ENCODE assay signal across 1 cellular context in the genomic region with DNA sequence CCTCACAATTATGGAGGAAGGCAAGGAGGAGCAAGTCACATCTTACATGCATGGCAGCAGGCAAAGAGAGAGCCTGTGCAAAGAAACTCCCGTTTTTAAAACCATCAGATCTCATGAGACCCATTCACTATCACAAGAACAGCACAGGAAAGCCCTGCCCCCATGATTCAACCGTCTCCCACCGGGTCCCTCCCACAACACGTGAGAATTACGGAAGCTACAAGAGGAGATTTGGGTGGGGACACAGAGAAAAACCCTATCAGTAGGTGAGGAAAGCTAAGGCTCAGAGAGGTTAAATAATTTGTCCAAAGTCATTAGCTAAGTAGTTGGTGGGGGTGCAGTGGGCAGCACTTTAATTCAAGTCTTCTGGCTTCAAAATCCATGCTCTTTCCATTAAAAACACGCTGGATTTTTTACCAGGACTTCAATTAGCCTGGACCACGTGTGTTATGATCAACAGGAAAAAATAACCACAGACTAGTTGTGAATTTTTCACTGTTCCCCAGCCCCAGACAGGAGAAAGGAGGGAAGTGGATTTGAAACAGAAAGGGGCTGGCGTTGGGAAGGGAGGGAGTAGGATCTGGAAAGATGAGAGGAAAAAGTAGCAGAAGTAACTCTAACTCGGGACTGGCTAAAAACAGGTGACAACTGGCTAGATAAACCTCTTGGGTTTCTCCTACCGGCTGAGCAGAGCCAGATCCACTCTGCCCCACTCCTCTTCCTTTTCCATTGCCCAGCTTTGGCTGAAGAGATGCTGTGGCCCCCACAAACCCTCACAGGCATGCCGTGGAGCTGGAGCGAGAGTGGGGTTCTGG.
TF ChIP-seq lines count a peak whose summit lies in the region.

No MANE protein-coding gene starts in this region.

TF ChIP-seq in HCT116, 20 proteins besides CTCF, POLR2A, EP300 and RAD21 (continued from another document):
- TF ChIP-seq, protein P1, sequence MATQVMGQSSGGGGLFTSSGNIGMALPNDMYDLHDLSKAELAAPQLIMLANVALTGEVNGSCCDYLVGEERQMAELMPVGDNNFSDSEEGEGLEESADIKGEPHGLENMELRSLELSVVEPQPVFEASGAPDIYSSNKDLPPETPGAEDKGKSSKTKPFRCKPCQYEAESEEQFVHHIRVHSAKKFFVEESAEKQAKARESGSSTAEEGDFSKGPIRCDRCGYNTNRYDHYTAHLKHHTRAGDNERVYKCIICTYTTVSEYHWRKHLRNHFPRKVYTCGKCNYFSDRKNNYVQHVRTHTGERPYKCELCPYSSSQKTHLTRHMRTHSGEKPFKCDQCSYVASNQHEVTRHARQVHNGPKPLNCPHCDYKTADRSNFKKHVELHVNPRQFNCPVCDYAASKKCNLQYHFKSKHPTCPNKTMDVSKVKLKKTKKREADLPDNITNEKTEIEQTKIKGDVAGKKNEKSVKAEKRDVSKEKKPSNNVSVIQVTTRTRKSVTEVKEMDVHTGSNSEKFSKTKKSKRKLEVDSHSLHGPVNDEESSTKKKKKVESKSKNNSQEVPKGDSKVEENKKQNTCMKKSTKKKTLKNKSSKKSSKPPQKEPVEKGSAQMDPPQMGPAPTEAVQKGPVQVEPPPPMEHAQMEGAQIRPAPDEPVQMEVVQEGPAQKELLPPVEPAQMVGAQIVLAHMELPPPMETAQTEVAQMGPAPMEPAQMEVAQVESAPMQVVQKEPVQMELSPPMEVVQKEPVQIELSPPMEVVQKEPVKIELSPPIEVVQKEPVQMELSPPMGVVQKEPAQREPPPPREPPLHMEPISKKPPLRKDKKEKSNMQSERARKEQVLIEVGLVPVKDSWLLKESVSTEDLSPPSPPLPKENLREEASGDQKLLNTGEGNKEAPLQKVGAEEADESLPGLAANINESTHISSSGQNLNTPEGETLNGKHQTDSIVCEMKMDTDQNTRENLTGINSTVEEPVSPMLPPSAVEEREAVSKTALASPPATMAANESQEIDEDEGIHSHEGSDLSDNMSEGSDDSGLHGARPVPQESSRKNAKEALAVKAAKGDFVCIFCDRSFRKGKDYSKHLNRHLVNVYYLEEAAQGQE (IDR thresholded peaks at IDR 0.05; ENCODE audit: low read depth): no peak
- TF ChIP-seq CBX3 (IDR thresholded peaks at IDR 0.05; ENCODE audit: low read depth) (no peak), SIN3A (IDR thresholded peaks at IDR 0.05; ENCODE audit: low read depth) (no peak), SP1 (IDR thresholded peaks at IDR 0.05; ENCODE audit: low read depth) (no peak), JUND (IDR thresholded peaks at IDR 0.05) (no peak), EZH2phosphoT487 (IDR thresholded peaks at IDR 0.05; ENCODE audit: borderline replicate concordance) (no peak), FOSL1 (IDR thresholded peaks at IDR 0.05; ENCODE audit: low read depth) (no peak), SRF (IDR thresholded peaks at IDR 0.05; ENCODE audit: low read depth) (no peak), YY1 (IDR thresholded peaks at IDR 0.05; ENCODE audit: extremely low read depth, insufficient replicate concordance, low read depth, low read length) (no peak), ZNF274 (IDR thresholded peaks at IDR 0.05; ENCODE audit: low read depth, low read length) (no peak), EGR1 (IDR thresholded peaks at IDR 0.05; ENCODE audit: low read depth) (no peak), CEBPB (IDR thresholded peaks at IDR 0.05; ENCODE audit: low read depth) (no peak)
- TF ChIP-seq, protein P2, sequence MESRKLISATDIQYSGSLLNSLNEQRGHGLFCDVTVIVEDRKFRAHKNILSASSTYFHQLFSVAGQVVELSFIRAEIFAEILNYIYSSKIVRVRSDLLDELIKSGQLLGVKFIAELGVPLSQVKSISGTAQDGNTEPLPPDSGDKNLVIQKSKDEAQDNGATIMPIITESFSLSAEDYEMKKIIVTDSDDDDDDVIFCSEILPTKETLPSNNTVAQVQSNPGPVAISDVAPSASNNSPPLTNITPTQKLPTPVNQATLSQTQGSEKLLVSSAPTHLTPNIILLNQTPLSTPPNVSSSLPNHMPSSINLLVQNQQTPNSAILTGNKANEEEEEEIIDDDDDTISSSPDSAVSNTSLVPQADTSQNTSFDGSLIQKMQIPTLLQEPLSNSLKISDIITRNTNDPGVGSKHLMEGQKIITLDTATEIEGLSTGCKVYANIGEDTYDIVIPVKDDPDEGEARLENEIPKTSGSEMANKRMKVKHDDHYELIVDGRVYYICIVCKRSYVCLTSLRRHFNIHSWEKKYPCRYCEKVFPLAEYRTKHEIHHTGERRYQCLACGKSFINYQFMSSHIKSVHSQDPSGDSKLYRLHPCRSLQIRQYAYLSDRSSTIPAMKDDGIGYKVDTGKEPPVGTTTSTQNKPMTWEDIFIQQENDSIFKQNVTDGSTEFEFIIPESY (IDR thresholded peaks at IDR 0.05; ENCODE audit: extremely low read depth, insufficient replicate concordance, low read length): no peak
- TF ChIP-seq, protein P3, sequence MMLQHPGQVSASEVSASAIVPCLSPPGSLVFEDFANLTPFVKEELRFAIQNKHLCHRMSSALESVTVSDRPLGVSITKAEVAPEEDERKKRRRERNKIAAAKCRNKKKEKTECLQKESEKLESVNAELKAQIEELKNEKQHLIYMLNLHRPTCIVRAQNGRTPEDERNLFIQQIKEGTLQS (IDR thresholded peaks at IDR 0.05): no peak
- TF ChIP-seq, protein P4, sequence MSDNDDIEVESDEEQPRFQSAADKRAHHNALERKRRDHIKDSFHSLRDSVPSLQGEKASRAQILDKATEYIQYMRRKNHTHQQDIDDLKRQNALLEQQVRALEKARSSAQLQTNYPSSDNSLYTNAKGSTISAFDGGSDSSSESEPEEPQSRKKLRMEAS (IDR thresholded peaks at IDR 0.05): no peak
